ENCODE assay signal across 19 cellular contexts in genomic region chr3:53996153-53996861, GRCh38.
DNase-seq lines count a peak whose midpoint lies in the region; ATAC-seq and TF ChIP-seq lines count a peak whose summit lies in the region.
"Had no signal": no experiment of that assay in that cellular context is flagged by ENCODE, and none has a peak within 500 bp of the region (broad histone marks: within the 10 kb centered on the region; RNA-seq: fewer than 3 reads in every experiment).

No MANE protein-coding gene starts in this region.

- no peaks in the 10 kb centered on the region for H3K9me3 ChIP-seq in PC-3 (ENCODE audit: low read length)

- CTCF ChIA-PET in PC-3 (lab: Charles Lee), result no interaction called here

- no peak overlapping the region for H3K27ac ChIP-seq in HL-60 (replicated peaks)
- no peak overlapping the region for H3K27ac ChIP-seq in PC-3 (ENCODE audit: low read length)
- H3K27ac ChIP-seq: C4-2B had no signal

- no peaks in the 10 kb centered on the region for H3F3A ChIP-seq in PC-3 (ENCODE audit: low read length, unreplicated experiment)

- H3K4me3 ChIP-seq in HL-60 (replicated peaks; ENCODE audit: insufficient read depth, low read length), result no peak overlapping the region
- H3K4me3 ChIP-seq in PC-3 (ENCODE audit: low read length), result no peak overlapping the region

- no peak overlapping the region for H3K4me2 ChIP-seq in PC-3 (ENCODE audit: low read length)

- no peak overlapping the region for H2AFZ ChIP-seq in PC-3 (ENCODE audit: low read length)

- peaks cover 2% of the 10 kb centered on the region for H3K27me3 ChIP-seq in HL-60 (ENCODE audit: insufficient read depth, poor library complexity, severe bottlenecking)
- peaks cover 51% of the 10 kb centered on the region for H3K27me3 ChIP-seq in PC-3 (ENCODE audit: low read length)

- TF ChIP-seq CTCF in HL-60 (IDR thresholded peaks at IDR 0.05; ENCODE audit: insufficient read depth, low read length), result no peak
- no peak for TF ChIP-seq CTCF in PC-3 (conservative IDR thresholded peaks at IDR 0.05; ENCODE audit: low read depth, low read length)

- peaks cover 8% of the 10 kb centered on the region for H3K4me1 Mint-ChIP-seq in stimulated activated memory B cell treated with anti-CD40 and anti-IgM and Interleukin-4, amounts not matched to agents 10 μg/mL and 1 μg/mL and 100 μg/mL, for 72 hours
- H3K4me1 Mint-ChIP-seq in activated T-helper 2 cell treated with anti-CD3 and anti-CD28 coated beads, Interferon-gamma antibody, Interleukin-2, Interleukin-4, amounts not matched to agents 10 μg/mL and 5 μg/mL and 100 μg/mL, durations not matched to agents 14 hours and 24 hours and 36 hours (ENCODE audit: low read depth), result no peaks in the 10 kb centered on the region
- H3K4me1 Mint-ChIP-seq: activated CD4-positive, alpha-beta T cell treated with anti-CD3 and anti-CD28 coated beads, Interleukin-2, amount 10 ng/mL, durations not matched to agents 24 days and 14 days had no signal

- no peak overlapping the region for H3K27ac Mint-ChIP-seq in stimulated activated memory B cell treated with anti-CD40 and anti-IgM and Interleukin-4, amounts not matched to agents 10 μg/mL and 1 μg/mL and 100 μg/mL, for 72 hours
- no peak overlapping the region for H3K27ac Mint-ChIP-seq in activated T-helper 2 cell treated with anti-CD3 and anti-CD28 coated beads, Interferon-gamma antibody, Interleukin-2, Interleukin-4, amounts not matched to agents 10 μg/mL and 5 μg/mL and 100 μg/mL, durations not matched to agents 14 hours and 24 hours and 36 hours
- H3K27ac Mint-ChIP-seq: activated CD4-positive, alpha-beta T cell treated with anti-CD3 and anti-CD28 coated beads, Interleukin-2, amount 10 ng/mL, durations not matched to agents 24 days and 14 days; activated naive CD4-positive, alpha-beta T cell treated with anti-CD3 and anti-CD28 coated beads, Interleukin-2, amount 50 U/mL, for 72 hours; brain; naive B cell; T-helper 2 cell treated with Interferon-gamma antibody and Interleukin-4, amounts not matched to agents 5 μg/mL and 100 μg/mL, for 36 hours had no signal

- no peak overlapping the region for H3K4me3 Mint-ChIP-seq in stimulated activated memory B cell treated with anti-CD40 and anti-IgM and Interleukin-4, amounts not matched to agents 10 μg/mL and 1 μg/mL and 100 μg/mL, for 72 hours
- H3K4me3 Mint-ChIP-seq in activated T-helper 2 cell treated with anti-CD3 and anti-CD28 coated beads, Interferon-gamma antibody, Interleukin-2, Interleukin-4, amounts not matched to agents 10 μg/mL and 5 μg/mL and 100 μg/mL, durations not matched to agents 14 hours and 24 hours and 36 hours (ENCODE audit: low read depth), result no peak overlapping the region
- H3K4me3 Mint-ChIP-seq: activated CD4-positive, alpha-beta T cell treated with anti-CD3 and anti-CD28 coated beads, Interleukin-2, amount 10 ng/mL, durations not matched to agents 24 days and 14 days; brain; T-helper 2 cell treated with Interferon-gamma antibody and Interleukin-4, amounts not matched to agents 5 μg/mL and 100 μg/mL, for 36 hours had no signal

- H3K36me3 Mint-ChIP-seq in stimulated activated memory B cell treated with anti-CD40 and anti-IgM and Interleukin-4, amounts not matched to agents 10 μg/mL and 1 μg/mL and 100 μg/mL, for 72 hours, result no peaks in the 10 kb centered on the region
- no peaks in the 10 kb centered on the region for H3K36me3 Mint-ChIP-seq in activated T-helper 2 cell treated with anti-CD3 and anti-CD28 coated beads, Interferon-gamma antibody, Interleukin-2, Interleukin-4, amounts not matched to agents 10 μg/mL and 5 μg/mL and 100 μg/mL, durations not matched to agents 14 hours and 24 hours and 36 hours (ENCODE audit: low read depth)
- H3K36me3 Mint-ChIP-seq: activated naive CD4-positive, alpha-beta T cell treated with anti-CD3 and anti-CD28 coated beads, Interleukin-2, amount 50 U/mL, for 72 hours; brain; naive B cell had no signal

- H3K36me3 ChIP-seq in PC-3 (ENCODE audit: low read depth, low read length), result no peaks in the 10 kb centered on the region

- no TSS peak for BruUV-seq in PC-3 (replicated peaks; lab: Mats Ljungman, UMichigan)

- no peak overlapping the region for H3K9ac ChIP-seq in PC-3 (ENCODE audit: low read length)

- H3K9me3 Mint-ChIP-seq in stimulated activated memory B cell treated with anti-CD40 and anti-IgM and Interleukin-4, amounts not matched to agents 10 μg/mL and 1 μg/mL and 100 μg/mL, for 72 hours, result no peaks in the 10 kb centered on the region
- no peaks in the 10 kb centered on the region for H3K9me3 Mint-ChIP-seq in activated T-helper 2 cell treated with anti-CD3 and anti-CD28 coated beads, Interferon-gamma antibody, Interleukin-2, Interleukin-4, amounts not matched to agents 10 μg/mL and 5 μg/mL and 100 μg/mL, durations not matched to agents 14 hours and 24 hours and 36 hours
- H3K9me3 Mint-ChIP-seq: activated CD4-positive, alpha-beta T cell treated with anti-CD3 and anti-CD28 coated beads, Interleukin-2, amount 10 ng/mL, durations not matched to agents 24 days and 14 days; activated naive CD4-positive, alpha-beta T cell treated with anti-CD3 and anti-CD28 coated beads, Interleukin-2, amount 50 U/mL, for 72 hours; brain; T-helper 2 cell treated with Interferon-gamma antibody and Interleukin-4, amounts not matched to agents 5 μg/mL and 100 μg/mL, for 36 hours had no signal

- intact Hi-C loops in PC-3 (cut with micrococcal nuclease), result no loop called here
- intact Hi-C loops in activated T-helper 2 cell treated with anti-CD3 and anti-CD28 coated beads, Interferon-gamma antibody, Interleukin-2, Interleukin-4, amounts not matched to agents 10 μg/mL and 5 μg/mL and 100 μg/mL, durations not matched to agents 14 hours and 24 hours and 36 hours (cut with micrococcal nuclease), result no loop called here

- H3K27me3 Mint-ChIP-seq in stimulated activated memory B cell treated with anti-CD40 and anti-IgM and Interleukin-4, amounts not matched to agents 10 μg/mL and 1 μg/mL and 100 μg/mL, for 72 hours, result peaks cover 30% of the 10 kb centered on the region
- peaks cover 5% of the 10 kb centered on the region for H3K27me3 Mint-ChIP-seq in activated T-helper 2 cell treated with anti-CD3 and anti-CD28 coated beads, Interferon-gamma antibody, Interleukin-2, Interleukin-4, amounts not matched to agents 10 μg/mL and 5 μg/mL and 100 μg/mL, durations not matched to agents 14 hours and 24 hours and 36 hours (ENCODE audit: low read depth)
- H3K27me3 Mint-ChIP-seq: activated CD4-positive, alpha-beta T cell treated with anti-CD3 and anti-CD28 coated beads, Interleukin-2, amount 10 ng/mL, durations not matched to agents 24 days and 14 days had no signal

- DNase-seq in HL-60 (ENCODE audit: low read depth in 1 of 2, low spot score in 1 of 2) (peak; percentile 12 to 48), PC-3 (peak; percentile 27), germinal center (ENCODE audit: low spot score) (peak; percentile 14)
- no peak for DNase-seq in activated T-helper 2 cell treated with anti-CD3 and anti-CD28 coated beads, Interferon-gamma antibody, Interleukin-2, Interleukin-4, amounts not matched to agents 10 μg/mL and 5 μg/mL and 100 μg/mL, durations not matched to agents 14 hours and 24 hours and 36 hours (ENCODE audit: low spot score)
- no peak for DNase-seq in stimulated activated CD4-positive, alpha-beta T cell treated with anti-CD3 and anti-CD28 coated beads, Interleukin-1b, Interleukin-23, amount 100 ng/mL, for 48 hours
- DNase-seq: activated CD4-positive, alpha-beta T cell treated with anti-CD3 and anti-CD28 coated beads, Interleukin-2, amount 10 ng/mL, durations not matched to agents 24 days and 14 days; activated T-cell treated with anti-CD3 and anti-CD28 coated beads for 4 hours; DMS79; effector CD4-positive, alpha-beta T cell; naive B cell; NCI-H1048; stimulated activated CD4-positive, alpha-beta T cell treated with anti-CD3 and anti-CD28 coated beads, Interleukin-12 subunit alpha, Interleukin-12 subunit beta, amount 100 ng/mL, for 4 hours had no signal

- no peaks in the 10 kb centered on the region for H3K4me1 ChIP-seq in PC-3 (ENCODE audit: insufficient read depth, low read length)

- POLR2A ChIA-PET in PC-3 (lab: Charles Lee; ENCODE audit: unreplicated experiment), result no interaction called here

- H3K9me2 ChIP-seq in PC-3 (replicated peaks; ENCODE audit: low read length), result no peaks in the 10 kb centered on the region

- no peaks in the 10 kb centered on the region for H3K79me2 ChIP-seq in PC-3 (ENCODE audit: low read length)

- 0 out of 2 replicates have a peak, but pooled peaks have one; percentile 27 for ATAC-seq in PC-3
- peak; percentile 27 for ATAC-seq in stimulated activated memory B cell treated with anti-CD40 and anti-IgM and Interleukin-4, amounts not matched to agents 10 μg/mL and 1 μg/mL and 100 μg/mL, for 72 hours
- ATAC-seq in GM18867 (IDR thresholded peaks at IDR 0.05; ENCODE audit: unreplicated experiment), result no peak
- ATAC-seq in HG03571 (IDR thresholded peaks at IDR 0.05; ENCODE audit: unreplicated experiment), result no peak
- ATAC-seq: activated naive CD4-positive, alpha-beta T cell treated with anti-CD3 and anti-CD28 coated beads, Interleukin-2, amount 50 U/mL, for 72 hours had no signal

- H4K20me1 ChIP-seq in PC-3 (ENCODE audit: low read length), result no peaks in the 10 kb centered on the region

Comparison
In these comparisons a context has a peak if more than half of its experiments do, and no peak if none do; other contexts are left out.
1. DNase-seq: peak in HL-60 (2 of 2), PC-3 (single experiment) and germinal center (single experiment); none in activated T-helper 2 cell treated with anti-CD3 and anti-CD28 coated beads, Interferon-gamma antibody, Interleukin-2, Interleukin-4, amounts not matched to agents 10 μg/mL and 5 μg/mL and 100 μg/mL, durations not matched to agents 14 hours and 24 hours and 36 hours (single experiment) and stimulated activated CD4-positive, alpha-beta T cell treated with anti-CD3 and anti-CD28 coated beads, Interleukin-1b, Interleukin-23, amount 100 ng/mL, for 48 hours (single experiment).
2. ATAC-seq: peak in PC-3 (single experiment) and stimulated activated memory B cell treated with anti-CD40 and anti-IgM and Interleukin-4, amounts not matched to agents 10 μg/mL and 1 μg/mL and 100 μg/mL, for 72 hours (single experiment); none in GM18867 (single experiment) and HG03571 (single experiment).